ENCODE assay signal across 19 cellular contexts in the genomic region with DNA sequence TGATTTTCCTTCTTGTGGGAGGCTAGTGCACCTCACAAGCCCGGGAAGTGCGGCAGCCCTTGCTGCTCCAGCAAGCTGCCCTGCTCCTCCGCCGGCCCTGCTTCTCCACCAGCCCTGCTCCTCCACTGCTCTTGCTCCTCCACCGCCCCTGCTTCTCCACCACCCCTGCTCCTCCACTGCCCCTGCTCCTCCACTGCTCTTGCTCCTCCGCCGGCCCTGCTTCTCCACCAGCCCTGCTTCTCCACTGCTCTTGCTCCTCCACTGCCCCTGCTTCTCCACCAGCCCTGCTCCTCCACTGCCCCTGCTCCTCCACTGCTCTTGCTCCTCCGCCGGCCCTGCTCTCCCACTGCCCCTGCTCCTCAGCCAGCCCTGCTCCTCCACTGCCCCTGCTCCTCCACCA.
DNase-seq lines count a peak whose midpoint lies in the region; ATAC-seq and TF ChIP-seq lines count a peak whose summit lies in the region.
"Had no signal": no experiment of that assay in that cellular context is flagged by ENCODE, and none has a peak within 500 bp of the region (broad histone marks: within the 10 kb centered on the region; RNA-seq: fewer than 3 reads in every experiment).

No MANE protein-coding gene starts in this region.

- no peak for TF ChIP-seq POLR2A in ovary (IDR thresholded peaks at IDR 0.05)

- peaks cover 19% of the 10 kb centered on the region for H3K27me3 ChIP-seq in left ventricle myocardium inferior (ENCODE audit: low read depth)
- H3K27me3 ChIP-seq in ovary: no peaks in the 10 kb centered on the region
- H3K27me3 ChIP-seq in aorta (ENCODE audit: control insufficient read depth in 1 of 2, insufficient read depth in 2 of 2, low read length in 1 of 2): no peaks in the 10 kb centered on the region
- H3K27me3 ChIP-seq: thyroid gland had no signal

- H3K27ac ChIP-seq in left ventricle myocardium inferior (replicated peaks) (no peak overlapping the region), cingulate gyrus (ENCODE audit: low read depth, low read length) (peak overlapping the region; percentile 93), ovary (no peak overlapping the region), aorta (ENCODE audit: low read depth in 1 of 2, low read length in 2 of 2) (no peak overlapping the region)
- H3K27ac ChIP-seq: heart right ventricle, PC-9, prostate gland, thyroid gland had no signal

- ATAC-seq in left cardiac atrium (no peak), aorta (ENCODE audit: low FRiP score) (no peak)
- ATAC-seq: activated T-helper 17 cell treated with anti-CD3 and anti-CD28 coated beads, Interleukin-2, amount 50 U/mL, for 72 hours; effector memory CD8-positive, alpha-beta T cell; natural killer cell had no signal

- 86 to 88% (median 88%) methylated on average over 9 of the region's 9 CpGs for WGBS in ovary, 3 donors
- WGBS in aorta, 2 donors: 94 to 95% methylated on average over 9 of the region's 9 CpGs

- DNase-seq in left ventricle myocardium inferior (peak; percentile 5), left cardiac atrium (no peak), ovary (peak in 3 of 5 donors; percentile 1 to 12 (median 4)), aorta (peak; percentile 24 to 51), T-helper 1 cell (no peak), UCSD-AML1 (lab: John Stamatoyannopoulos, UW; ENCODE audit: unreplicated experiment) (no peak)
- no peak for DNase-seq in activated CD4-positive, alpha-beta T cell treated with anti-CD3 and anti-CD28 coated beads for 1 hour
- DNase-seq: central memory CD4-positive, alpha-beta T cell; effector memory CD8-positive, alpha-beta T cell; immature natural killer cell; natural killer cell; NCI-H1417 treated with DMSO at 0.1 percent for 48 hours; NCI-H2171 treated with DMSO at 0.1 percent for 48 hours; PC-9; thyroid gland had no signal

- H3K36me3 ChIP-seq in left ventricle myocardium inferior (no peaks in the 10 kb centered on the region), ovary (no peaks in the 10 kb centered on the region), aorta (ENCODE audit: control insufficient read depth in 1 of 2, insufficient read depth in 2 of 2, low read length in 1 of 2) (no peaks in the 10 kb centered on the region)
- H3K36me3 ChIP-seq: heart right ventricle, prostate gland, thyroid gland had no signal

- intact Hi-C loops in left ventricle myocardium inferior (cut with micrococcal nuclease): no loop called here
- intact Hi-C loops in left cardiac atrium (cut with DNase I): no loop called here
- intact Hi-C loops in ovary (cut with DNase I): no loop called here
- intact Hi-C loops in aorta (cut with DNase I): no loop called here

- no peak for TF ChIP-seq EP300 in ovary (IDR thresholded peaks at IDR 0.05)

- TF ChIP-seq CTCF in left ventricle myocardium inferior (IDR thresholded peaks at IDR 0.05; ENCODE audit: borderline replicate concordance): no peak
- TF ChIP-seq CTCF in ovary (IDR thresholded peaks at IDR 0.05): no peak

- H3K4me3 ChIP-seq in left ventricle myocardium inferior (no peak overlapping the region), ovary (no peak overlapping the region), aorta (ENCODE audit: low read length in 2 of 2) (no peak overlapping the region)
- H3K4me3 ChIP-seq: heart right ventricle, PC-9, prostate gland, thyroid gland had no signal

- H3K4me1 ChIP-seq in left ventricle myocardium inferior (no peaks in the 10 kb centered on the region), ovary (ENCODE audit: insufficient read depth) (no peaks in the 10 kb centered on the region), aorta (ENCODE audit: control insufficient read depth in 1 of 2, insufficient read depth in 2 of 2, low read length in 2 of 2) (no peaks in the 10 kb centered on the region)
- H3K4me1 ChIP-seq: prostate gland, thyroid gland had no signal

- H3K9me3 ChIP-seq in left ventricle myocardium inferior (replicated peaks): no peaks in the 10 kb centered on the region
- no peaks in the 10 kb centered on the region for H3K9me3 ChIP-seq in ovary
- H3K9me3 ChIP-seq in aorta (ENCODE audit: control insufficient read depth, low read length): no peaks in the 10 kb centered on the region
- H3K9me3 ChIP-seq: heart right ventricle, prostate gland, thyroid gland had no signal

Comparison
In these comparisons a context has a peak if more than half of its experiments do, and no peak if none do; other contexts are left out.
1. DNase-seq: peak in left ventricle myocardium inferior (single experiment), ovary (3 of 5) and aorta (2 of 2); none in left cardiac atrium (single experiment), activated CD4-positive, alpha-beta T cell treated with anti-CD3 and anti-CD28 coated beads for 1 hour (single experiment), T-helper 1 cell (0 of 5) and UCSD-AML1 (single experiment).